ENCODE assay signal across 8 cellular contexts in the genomic region with DNA sequence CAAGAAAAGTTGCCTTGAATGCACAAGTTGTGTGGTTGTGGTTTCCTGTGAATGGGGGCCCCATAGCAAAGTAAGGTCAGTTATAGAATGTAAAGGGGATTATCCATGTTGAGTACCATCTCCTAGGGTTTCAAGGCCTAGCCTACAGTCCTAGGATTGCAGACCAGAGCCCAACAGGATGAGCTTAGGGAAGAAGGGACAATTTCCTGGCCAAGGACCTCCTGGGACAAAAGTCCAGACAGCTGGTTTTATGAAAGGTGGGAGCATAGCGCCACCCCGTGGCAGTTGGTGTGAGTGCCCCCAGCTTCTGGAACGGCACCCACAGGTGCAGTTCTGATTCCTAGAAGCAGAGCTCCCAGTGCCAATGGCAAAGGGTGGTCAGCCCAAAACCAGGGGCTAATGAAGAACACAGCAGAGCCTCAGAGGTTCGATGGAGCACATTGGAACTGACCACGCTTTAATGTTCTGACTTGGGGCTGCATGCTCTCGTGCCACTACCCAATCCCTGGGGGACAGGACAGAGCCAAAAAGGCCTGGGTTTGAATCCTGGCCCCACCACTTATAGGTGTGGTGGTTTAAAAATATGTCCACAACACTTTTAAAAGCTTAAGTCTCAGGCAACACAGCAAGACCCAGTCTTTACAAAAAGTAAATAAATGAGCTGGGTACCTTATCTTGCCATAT. TPM values are rescaled to one million over a fixed set of nuclear protein-coding genes. Genes with fewer than 3 reads are reported as not detected.
A peak's percentile ranks its signal among the peaks of the same experiment; 100 is the strongest.
DNase-seq lines count a peak whose midpoint lies in the region; ATAC-seq and TF ChIP-seq lines count a peak whose summit lies in the region.

No MANE protein-coding gene starts in this region.

- no peaks in the 10 kb centered on the region for H3K36me3 ChIP-seq in Panc1 (ENCODE audit: control insufficient read depth, insufficient read depth, low read length)
- H3K36me3 ChIP-seq in testis (ENCODE audit: low read depth, missing control alignments), result no peaks in the 10 kb centered on the region

- 45 to 51% methylated on average over 5 to 6 of the region's 6 CpGs for WGBS in testis, 2 donors

- in situ Hi-C loops in Panc1 (cut with HindIII; ENCODE audit: low pct_unique_long_range_greater_than_20kb, low sequenced_read_pairs), result no loop called here

- H3K27me3 Mint-ChIP-seq in activated T-helper 1 cell treated with anti-CD3 and anti-CD28 coated beads, Interleukin-12 subunit alpha, Interleukin-12 subunit beta, Interleukin-2, Interleukin-4 antibody, amounts not matched to agents 30 ng/mL and 10 ng/mL and 1 ng/mL, durations not matched to agents 14 hours and 24 hours and 36 hours (ENCODE audit: insufficient read depth), result no peaks in the 10 kb centered on the region

- H3K36me3 Mint-ChIP-seq in activated T-helper 1 cell treated with anti-CD3 and anti-CD28 coated beads, Interleukin-12 subunit alpha, Interleukin-12 subunit beta, Interleukin-2, Interleukin-4 antibody, amounts not matched to agents 30 ng/mL and 10 ng/mL and 1 ng/mL, durations not matched to agents 14 hours and 24 hours and 36 hours (ENCODE audit: low read depth), result peaks cover 30% of the 10 kb centered on the region

- H3K4me3 Mint-ChIP-seq in activated T-helper 1 cell treated with anti-CD3 and anti-CD28 coated beads, Interleukin-12 subunit alpha, Interleukin-12 subunit beta, Interleukin-2, Interleukin-4 antibody, amounts not matched to agents 30 ng/mL and 10 ng/mL and 1 ng/mL, durations not matched to agents 14 hours and 24 hours and 36 hours, result no peak overlapping the region

- peak overlapping the region; percentile 35 for H3K27ac Mint-ChIP-seq in activated T-helper 1 cell treated with anti-CD3 and anti-CD28 coated beads, Interleukin-12 subunit alpha, Interleukin-12 subunit beta, Interleukin-2, Interleukin-4 antibody, amounts not matched to agents 30 ng/mL and 10 ng/mL and 1 ng/mL, durations not matched to agents 14 hours and 24 hours and 36 hours

- peak; percentile 71 for DNase-seq in COLO668 (lab: John Stamatoyannopoulos, UW; ENCODE audit: unreplicated experiment)
- peak; percentile 20 for DNase-seq in HS-27A (ENCODE audit: low read depth)
- DNase-seq in Panc1 (ENCODE audit: low read depth, low spot score), result peak; percentile 48
- peak; percentile 53 for DNase-seq in activated T-helper 1 cell treated with anti-CD3 and anti-CD28 coated beads, Interleukin-12 subunit alpha, Interleukin-12 subunit beta, Interleukin-2, Interleukin-4 antibody, amounts not matched to agents 30 ng/mL and 10 ng/mL and 1 ng/mL, durations not matched to agents 14 hours and 24 hours and 36 hours (ENCODE audit: low spot score)
- peak; percentile 74 for DNase-seq in fibroblast of villous mesenchyme (ENCODE audit: low read depth)
- DNase-seq in nucleus accumbens (lab: John Stamatoyannopoulos, UW), result peak in 45 of 56 donors; percentile 4 to 80 (median 28)
- peak; percentile 84 for DNase-seq in testis

- no peaks in the 10 kb centered on the region for H3K9me3 ChIP-seq in Panc1 (ENCODE audit: control insufficient read depth, insufficient read depth, low read depth, low read length)
- no peaks in the 10 kb centered on the region for H3K9me3 ChIP-seq in testis

- ATAC-seq in Panc1 (peak; percentile 90), GM21367 (IDR thresholded peaks at IDR 0.05; ENCODE audit: unreplicated experiment) (no peak)

- intact Hi-C loops in Panc1 (cut with micrococcal nuclease; ENCODE audit: unreplicated experiment), result loop anchor here (1.0 kb wide), 1 partner anchor 154 kb away; no protein-coding TSS in a partner anchor
- intact Hi-C loops in activated T-helper 1 cell treated with anti-CD3 and anti-CD28 coated beads, Interleukin-12 subunit alpha, Interleukin-12 subunit beta, Interleukin-2, Interleukin-4 antibody, amounts not matched to agents 30 ng/mL and 10 ng/mL and 1 ng/mL, durations not matched to agents 14 hours and 24 hours and 36 hours (cut with micrococcal nuclease), result loop anchor here (1.0 kb wide), 4 partner anchors 26 to 154 kb away; partner anchors contain the start of genes POR and TMEM120A
- intact Hi-C loops in testis (cut with DNase I; ENCODE audit: low total_unique reads), result loop anchor here (10.0 kb wide), 1 partner anchor 155 kb away; no protein-coding TSS in a partner anchor

- peaks cover 15% of the 10 kb centered on the region for H3K4me1 Mint-ChIP-seq in activated T-helper 1 cell treated with anti-CD3 and anti-CD28 coated beads, Interleukin-12 subunit alpha, Interleukin-12 subunit beta, Interleukin-2, Interleukin-4 antibody, amounts not matched to agents 30 ng/mL and 10 ng/mL and 1 ng/mL, durations not matched to agents 14 hours and 24 hours and 36 hours (ENCODE audit: low read depth)

- no peaks in the 10 kb centered on the region for H3K4me1 ChIP-seq in Panc1 (ENCODE audit: control insufficient read depth, insufficient read depth, low read length)
- H3K4me1 ChIP-seq in testis, result no peaks in the 10 kb centered on the region

- TF ChIP-seq POLR2A in testis (IDR thresholded peaks at IDR 0.05), result no peak

- no peak overlapping the region for H3K27ac ChIP-seq in Panc1 (ENCODE audit: low read length)
- H3K27ac ChIP-seq in testis, result no peak overlapping the region

- CTCF ChIA-PET in Panc1 (lab: Charles Lee), result interaction anchor here (0.8 to 1.4 kb wide), 3 partner anchors 11 to 258 kb away, joined by 3 to 9 read pairs (median 3); no protein-coding TSS in a partner anchor

- no peaks in the 10 kb centered on the region for H3K9me3 Mint-ChIP-seq in activated T-helper 1 cell treated with anti-CD3 and anti-CD28 coated beads, Interleukin-12 subunit alpha, Interleukin-12 subunit beta, Interleukin-2, Interleukin-4 antibody, amounts not matched to agents 30 ng/mL and 10 ng/mL and 1 ng/mL, durations not matched to agents 14 hours and 24 hours and 36 hours

- no peaks in the 10 kb centered on the region for H3K27me3 ChIP-seq in Panc1 (ENCODE audit: control insufficient read depth, insufficient read depth, low read length)
- no peaks in the 10 kb centered on the region for H3K27me3 ChIP-seq in testis

- H3K4me3 ChIP-seq in Panc1 (ENCODE audit: low read depth in 2 of 2, low read length in 2 of 2), result no peak overlapping the region
- H3K4me3 ChIP-seq in fibroblast of villous mesenchyme (ENCODE audit: low read depth, low read length), result no peak overlapping the region
- H3K4me3 ChIP-seq in testis, result no peak overlapping the region

- peak; percentile 88 for TF ChIP-seq CTCF in Panc1 (IDR thresholded peaks at IDR 0.05)
- TF ChIP-seq CTCF in fibroblast of villous mesenchyme (IDR thresholded peaks at IDR 0.05; ENCODE audit: insufficient read depth, low read depth, low read length), result peak; percentile 95
- TF ChIP-seq CTCF in testis (IDR thresholded peaks at IDR 0.05), result peak; percentile 82 to 90 (median 89)

- no TSS peak for BruUV-seq in Panc1 (replicated peaks; lab: Mats Ljungman, UMichigan)

- POLR2A ChIA-PET in Panc1 (lab: Charles Lee), result no interaction called here

RNA-seq across cellular contexts. Expression of gene TMEM120A, which starts 25.8 kb away (rescaled TPM):
- total RNA-seq in Panc1 (2021; ENCODE audit: unreplicated experiment), result 71.0 TPM
- polyA plus RNA-seq in Panc1 (2012; ENCODE audit: insufficient read length), result 73.8 TPM
- total RNA-seq in activated T-helper 1 cell treated with anti-CD3 and anti-CD28 coated beads, Interleukin-12 subunit alpha, Interleukin-12 subunit beta, Interleukin-2, Interleukin-4 antibody, amounts not matched to agents 30 ng/mL and 10 ng/mL and 1 ng/mL, durations not matched to agents 14 hours and 24 hours and 36 hours, result 44.3 and 49.9 TPM in 2 replicates
- total RNA-seq in fibroblast of villous mesenchyme, result 18.4 and 30.2 TPM in 2 replicates
- total RNA-seq in testis, result 100 to 1,000 TPM in 1 of 2 donors, 10 to 100 TPM in 1; 85.9 to 150 TPM
- 270 TPM for polyA plus RNA-seq in testis (ENCODE audit: insufficient read depth, low read depth, low replicate concordance)

RNA-seq across cellular contexts. Expression of gene STYXL1, which starts 27.6 kb away (rescaled TPM):
- total RNA-seq in Panc1 (2021; ENCODE audit: unreplicated experiment), result 57.6 TPM
- polyA plus RNA-seq in Panc1 (2012; ENCODE audit: insufficient read length), result 60.7 TPM
- 35.3 and 38.7 TPM in 2 replicates for total RNA-seq in activated T-helper 1 cell treated with anti-CD3 and anti-CD28 coated beads, Interleukin-12 subunit alpha, Interleukin-12 subunit beta, Interleukin-2, Interleukin-4 antibody, amounts not matched to agents 30 ng/mL and 10 ng/mL and 1 ng/mL, durations not matched to agents 14 hours and 24 hours and 36 hours
- 31.2 and 35.4 TPM in 2 replicates for total RNA-seq in fibroblast of villous mesenchyme
- total RNA-seq in testis, result 10 to 100 TPM; 47.0 to 48.3 TPM
- 122 TPM for polyA plus RNA-seq in testis (ENCODE audit: insufficient read depth, low read depth, low replicate concordance)

RNA-seq across cellular contexts. Expression of gene MDH2, which starts 27.7 kb away (rescaled TPM):
- total RNA-seq in Panc1 (2021; ENCODE audit: unreplicated experiment), result 365 TPM
- 703 TPM for polyA plus RNA-seq in Panc1 (2012; ENCODE audit: insufficient read length)
- total RNA-seq in activated T-helper 1 cell treated with anti-CD3 and anti-CD28 coated beads, Interleukin-12 subunit alpha, Interleukin-12 subunit beta, Interleukin-2, Interleukin-4 antibody, amounts not matched to agents 30 ng/mL and 10 ng/mL and 1 ng/mL, durations not matched to agents 14 hours and 24 hours and 36 hours, result 249 and 292 TPM in 2 replicates
- total RNA-seq in fibroblast of villous mesenchyme, result 35.8 and 47.4 TPM in 2 replicates
- 100 to 1,000 TPM in 1 of 2 donors, 10 to 100 TPM in 1; 93.3 to 102 TPM for total RNA-seq in testis
- polyA plus RNA-seq in testis (ENCODE audit: insufficient read depth, low read depth, low replicate concordance), result 154 TPM

Comparison
In these comparisons a context has a peak if more than half of its experiments do, and no peak if none do; other contexts are left out.
1. DNase-seq: peak in every context shown above with its lines; median percentile 84 in testis; 74 in fibroblast of villous mesenchyme; 71 in COLO668; 53 in activated T-helper 1 cell treated with anti-CD3 and anti-CD28 coated beads, Interleukin-12 subunit alpha, Interleukin-12 subunit beta, Interleukin-2, Interleukin-4 antibody, amounts not matched to agents 30 ng/mL and 10 ng/mL and 1 ng/mL, durations not matched to agents 14 hours and 24 hours and 36 hours; 48 in Panc1; 28 in nucleus accumbens; 20 in HS-27A.